Comparison of ENCODE assay signal across 8 cellular contexts in the genomic region with DNA sequence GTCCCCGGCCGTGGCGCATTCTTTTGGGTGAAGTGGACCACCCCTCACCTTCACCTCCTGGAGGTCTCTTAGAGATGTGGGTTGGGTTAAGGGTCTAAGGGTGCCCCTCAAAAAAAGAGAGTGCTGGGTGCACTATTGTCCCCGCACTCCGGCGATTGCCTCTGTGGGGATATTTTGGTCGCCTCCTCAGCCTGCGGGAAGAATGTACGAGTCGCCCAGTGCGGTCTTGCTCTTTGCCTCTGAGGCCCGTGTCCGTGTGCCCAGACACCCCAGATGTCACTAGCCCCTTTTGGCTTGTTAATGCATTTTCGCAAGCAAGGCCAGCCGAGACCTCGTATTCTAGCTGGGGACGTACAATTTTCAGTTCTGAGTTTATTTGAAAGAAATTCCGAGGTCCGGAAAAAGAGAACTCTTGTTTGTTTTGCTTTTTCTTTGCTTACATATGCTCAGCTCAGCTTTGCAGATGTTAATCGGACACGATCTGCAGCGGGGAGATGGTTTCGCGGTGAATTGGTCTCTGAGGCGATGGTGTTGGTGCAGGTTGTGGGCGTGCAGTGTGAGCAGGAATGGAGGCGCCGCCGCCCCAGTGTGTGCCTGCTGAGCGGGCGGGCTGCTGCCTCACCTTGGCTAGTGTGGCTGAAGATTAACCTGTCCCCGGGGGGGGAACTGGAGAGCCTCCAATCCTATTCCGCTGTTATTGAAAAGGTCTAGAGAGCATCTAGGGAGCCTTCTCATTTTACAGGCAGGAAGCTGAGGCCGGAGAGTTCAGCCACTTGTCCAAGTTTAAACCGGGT. TPM values are rescaled to one million over a fixed set of nuclear protein-coding genes. Genes with fewer than 3 reads are reported as not detected.
DNase-seq lines count a peak whose midpoint lies in the region; ATAC-seq and TF ChIP-seq lines count a peak whose summit lies in the region.

No MANE protein-coding gene starts in this region.

- H3K4me3 Mint-ChIP-seq in natural killer cell = peak overlapping the region; percentile 96

- H3K9me3 ChIP-seq in esophagus (ENCODE audit: control insufficient read depth in 2 of 2, insufficient read depth in 1 of 2, low read depth in 1 of 2, low read length in 1 of 2) (no peaks in the 10 kb centered on the region), stomach (no peaks in the 10 kb centered on the region)

- H3K4me1 Mint-ChIP-seq in natural killer cell = peaks cover 41 to 46% of the 10 kb centered on the region in 2 donors

- TF ChIP-seq EP300 in stomach (IDR thresholded peaks at IDR 0.05) = no peak

- peak overlapping the region; percentile 66 to 71 for H3K27ac ChIP-seq in esophagus (ENCODE audit: low read depth in 2 of 2, low read length in 1 of 2)
- peak overlapping the region; percentile 65 to 88 (median 75) for H3K27ac ChIP-seq in stomach

- H3K27me3 ChIP-seq in H7 (ENCODE audit: control insufficient read depth, insufficient read depth, low read length) (peaks cover 3% of the 10 kb centered on the region; the same call in 1 of the 2 replicates), esophagus (ENCODE audit: control insufficient read depth in 1 of 2, insufficient read depth in 2 of 2, low read length in 2 of 2) (peaks cover 0 to 3% of the 10 kb centered on the region in 2 donors), stomach (no peaks in the 10 kb centered on the region)

- H3K4me1 ChIP-seq in esophagus (ENCODE audit: control insufficient read depth in 2 of 2, insufficient read depth in 2 of 2, low read length in 1 of 2) (peaks cover 5 to 6% of the 10 kb centered on the region in 2 donors), stomach (peaks cover 13 to 49% (median 40%) of the 10 kb centered on the region in 4 donors)

- no peak for TF ChIP-seq POLR2A in stomach (IDR thresholded peaks at IDR 0.05)

- WGBS in esophagus, 2 donors = 1 to 2% methylated on average over 35 of the region's 35 CpGs
- 0 to 3% (median 1%) methylated on average over 34 to 35 of the region's 35 CpGs for whole genome bisulfite sequencing in stomach, 5 donors

- H3K36me3 ChIP-seq in H7 (replicated peaks; ENCODE audit: control insufficient read depth, insufficient read depth, low read length) = peaks cover 6% of the 10 kb centered on the region
- H3K36me3 ChIP-seq in esophagus (ENCODE audit: control insufficient read depth in 2 of 2, insufficient read depth in 2 of 2, low read length in 1 of 2) = no peaks in the 10 kb centered on the region
- H3K36me3 ChIP-seq in stomach = peaks cover 0 to 8% (median 4%) of the 10 kb centered on the region in 4 donors

- H3K9me3 Mint-ChIP-seq in natural killer cell = no peaks in the 10 kb centered on the region

- peak; percentile 49 to 71 (median 68) for ATAC-seq in natural killer cell

- peaks cover 7% of the 10 kb centered on the region for H3K36me3 Mint-ChIP-seq in natural killer cell

- DNase-seq in DMS79 (lab: John Stamatoyannopoulos, UW) (peak; percentile 46), H7 (peak; percentile 74), NCI-H2107 (lab: John Stamatoyannopoulos, UW) (peak; percentile 58), natural killer cell (peak; percentile 72), stomach (peak; percentile 72), HPDE6-E6E7 (ENCODE audit: extremely low spot score) (no peak)
- peak; percentile 68 for DNase-seq in activated CD8-positive, alpha-beta memory T cell treated with anti-CD3 and anti-CD28 coated beads, Interleukin-2, amount 50 U/mL, for 4 hours

- TF ChIP-seq CTCF in natural killer cell (IDR thresholded peaks at IDR 0.05) (no peak), stomach (IDR thresholded peaks at IDR 0.05) (no peak)

- H3K27ac Mint-ChIP-seq in natural killer cell = peak overlapping the region; percentile 93 to 95

- intact Hi-C loops in natural killer cell (cut with micrococcal nuclease) = loop anchor here (1.0 to 10.0 kb wide), 5 partner anchors 22 to 823 kb away; partner anchors contain the start of gene ETV5
- intact Hi-C loops in stomach (cut with DNase I; ENCODE audit: low total_unique reads) = no loop called here

- H3K27me3 Mint-ChIP-seq in natural killer cell (ENCODE audit: low read depth in 2 of 2) = no peaks in the 10 kb centered on the region

- H3K4me3 ChIP-seq in H7 (ENCODE audit: insufficient read depth, low read depth, low read length) (peak overlapping the region; percentile 88), esophagus (ENCODE audit: low read depth in 1 of 2, low read length in 2 of 2) (peak overlapping the region; percentile 57 to 67), stomach (peak overlapping the region; percentile 62 to 99 (median 86))

RNA-seq across cellular contexts. Expression of gene ST6GAL1, which starts 1.4 kb away (rescaled TPM):
- total RNA-seq in H7 (2014; rRNA removed; shearing (Covaris generic)) = 53.5 and 62.2 TPM in 2 replicates
- polyA plus RNA-seq in esophagus = 1 to 10 TPM; 2.0 to 3.0 TPM
- 100 to 1,000 TPM; 121 to 182 (median 146) TPM for total RNA-seq in natural killer cell
- 10 to 100 TPM in 4 of 5 donors, 1 to 10 TPM in 1; 3.8 to 31.0 (median 18.1) TPM for total RNA-seq in stomach
- polyA plus RNA-seq in stomach = 1 to 10 TPM; 4.1 to 9.7 (median 4.6) TPM
